22 cellular contexts compared by ENCODE assay signal in the genomic region with DNA sequence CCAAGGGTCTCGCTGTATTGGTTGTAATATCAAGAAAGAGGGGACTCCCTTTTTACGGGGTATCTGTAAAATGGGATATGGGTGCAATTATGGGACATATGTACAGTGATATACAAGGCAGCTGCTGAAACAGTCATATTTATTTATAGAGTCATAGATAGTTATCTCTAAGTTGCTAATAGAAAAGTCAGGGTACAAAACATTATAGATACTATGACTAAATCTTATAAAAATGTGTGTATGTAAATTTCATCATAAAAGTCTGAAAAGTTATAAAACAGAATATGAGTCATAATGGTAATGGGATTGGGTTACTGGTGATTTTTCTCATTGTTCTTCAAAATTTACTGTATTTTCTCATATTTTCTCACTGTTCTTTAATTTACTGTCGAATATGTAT.
"Had no signal": no experiment of that assay in that cellular context is flagged by ENCODE, and none has a peak within 500 bp of the region (broad histone marks: within the 10 kb centered on the region; RNA-seq: fewer than 3 reads in every experiment).

No MANE protein-coding gene starts in this region.

- H3K36me3 ChIP-seq: adrenal gland, heart left ventricle, left ventricle myocardium inferior, transverse colon had no signal

- ATAC-seq: activated T-helper 17 cell treated with anti-CD3 and anti-CD28 coated beads, Interleukin-2, amount 50 U/mL, for 72 hours; body of pancreas; heart left ventricle; sciatic nerve had no signal

- FAIRE-seq: kidney had no signal

- H3K9me3 ChIP-seq: adrenal gland, body of pancreas, transverse colon had no signal

- H3K4me3 ChIP-seq: adrenal gland, body of pancreas, heart left ventricle, left ventricle myocardium inferior, transverse colon had no signal

- H3K27me3 ChIP-seq: adrenal gland, body of pancreas, heart left ventricle, transverse colon had no signal

- DNase-seq: activated CD4-positive, alpha-beta T cell treated with anti-CD3 and anti-CD28 coated beads, Interleukin-2, amount 10 ng/mL, durations not matched to agents 7 days and 5 days; activated CD4-positive, CD25-positive, alpha-beta regulatory T cell; activated CD8-positive, alpha-beta memory T cell treated with anti-CD3 and anti-CD28 coated beads for 24 hours; activated naive CD4-positive, alpha-beta T cell treated with anti-CD3 and anti-CD28 coated beads, Interleukin-2, amount 10 ng/mL, durations not matched to agents 7 days and 5 days; activated T-cell treated with anti-CD3 and anti-CD28 coated beads for 4 hours; adrenal gland; body of pancreas; cortex of kidney; effector CD8-positive, alpha-beta T cell; foreskin melanocyte; heart left ventricle; kidney; left ventricle myocardium inferior; mesendoderm; nephron progenitor cell; stimulated activated CD4-positive, alpha-beta T cell treated with anti-CD3 and anti-CD28 coated beads, Interleukin-12 subunit alpha, Interleukin-12 subunit beta, amount 100 ng/mL, for 4 hours; stimulated activated naive CD4-positive, alpha-beta T cell; substantia nigra; T-helper 2 cell; transverse colon had no signal

- H3K27ac ChIP-seq: adrenal gland, body of pancreas, heart left ventricle, left ventricle myocardium inferior, transverse colon had no signal

- H3K4me1 ChIP-seq: adrenal gland, body of pancreas, heart left ventricle, left ventricle myocardium inferior, transverse colon had no signal
